In the genomic region with DNA sequence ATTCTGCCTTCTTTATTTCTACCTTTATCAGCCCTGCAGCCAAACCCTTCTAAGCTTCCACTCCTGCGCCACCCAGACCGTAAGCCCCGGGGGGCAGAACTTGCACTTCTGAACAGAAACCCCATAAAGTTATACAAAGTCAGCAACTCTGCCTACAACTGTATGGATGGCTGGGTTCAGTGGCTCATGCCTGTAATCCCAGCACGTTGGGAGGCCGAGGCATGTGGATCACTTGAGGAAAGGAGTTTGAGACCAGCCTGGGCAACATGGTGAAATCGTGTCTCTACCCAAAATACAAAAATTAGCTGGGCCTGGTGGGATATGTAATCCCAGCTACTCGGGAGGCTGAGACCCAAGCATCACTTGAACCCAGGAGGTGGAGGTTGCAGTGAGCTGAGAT, we compare ENCODE assay signal across 8 cellular contexts. TPM values are rescaled to one million over a fixed set of nuclear protein-coding genes. Genes with fewer than 3 reads are reported as not detected.
DNase-seq lines count a peak whose midpoint lies in the region; ATAC-seq and TF ChIP-seq lines count a peak whose summit lies in the region.

No MANE protein-coding gene starts in this region.

- H3K9ac ChIP-seq in rectal smooth muscle tissue (ENCODE audit: low read length): no peak overlapping the region

- H3K4me1 ChIP-seq in CD8-positive, alpha-beta memory T cell (ENCODE audit: insufficient read depth, low read length): peaks cover 79% of the 10 kb centered on the region
- peaks cover 23 to 97% (median 62%) of the 10 kb centered on the region in 3 donors for H3K4me1 ChIP-seq in esophagus squamous epithelium
- H3K4me1 ChIP-seq in rectal smooth muscle tissue (ENCODE audit: control insufficient read depth, insufficient read depth, low read length): peaks cover 35% of the 10 kb centered on the region

- no peak overlapping the region for H3K4me3 ChIP-seq in CD8-positive, alpha-beta memory T cell (ENCODE audit: low read length)
- H3K4me3 ChIP-seq in esophagus squamous epithelium (peak overlapping the region in 1 of 4 donors; percentile 46), rectal smooth muscle tissue (ENCODE audit: low read length) (no peak overlapping the region)

- peaks cover 71 to 95% (median 85%) of the 10 kb centered on the region in 3 donors for H3K4me1 Mint-ChIP-seq in CD8-positive, alpha-beta memory T cell

- intact Hi-C loops in esophagus squamous epithelium (cut with DNase I): no loop called here

- no peak for DNase-seq in CD8-positive, alpha-beta memory T cell
- DNase-seq in RWPE1 (ENCODE audit: low spot score) (no peak), esophagus squamous epithelium (lab: John Stamatoyannopoulos, UW) (no peak), DMS153 treated with DMSO at 0.1 percent for 48 hours (lab: John Stamatoyannopoulos, UW; ENCODE audit: unreplicated experiment) (no peak), retina (no peak)

- no peaks in the 10 kb centered on the region for H3K9me3 ChIP-seq in CD8-positive, alpha-beta memory T cell (ENCODE audit: low read length)
- no peaks in the 10 kb centered on the region for H3K9me3 ChIP-seq in esophagus squamous epithelium

- POLR2A ChIA-PET in CD8-positive, alpha-beta memory T cell (lab: Charles Lee): interaction anchor here (1.2 kb wide), 1 partner anchor 11 kb away, joined by 6 read pairs; the partner anchor contains the start of gene RANBP3
- POLR2A ChIA-PET in RWPE1 (lab: Yijun Ruan, JAX; ENCODE audit: low non-redundant PET): no interaction called here

- H3K9me3 Mint-ChIP-seq in CD8-positive, alpha-beta memory T cell: no peaks in the 10 kb centered on the region

- H3K27ac Mint-ChIP-seq in CD8-positive, alpha-beta memory T cell: peak overlapping the region; percentile 29 to 91 (median 83)

- 24 to 38% methylated on average over 6 to 7 of the region's 7 CpGs for WGBS in esophagus squamous epithelium, 2 donors

- CTCF ChIA-PET in CD8-positive, alpha-beta memory T cell (lab: Charles Lee): interaction anchor here (0.9 to 3.4 kb wide), 16 partner anchors 8 to 163 kb away, joined by 3 to 43 read pairs (median 7); partner anchors contain the start of genes NDUFA11, RANBP3 and VMAC
- CTCF ChIA-PET in RWPE1 (lab: Yijun Ruan, JAX): interaction anchor here (0.5 to 1.8 kb wide), 11 partner anchors 8 to 1556 kb away, joined by 3 to 5 read pairs (median 4); partner anchors contain the start of gene CAPS

- TF ChIP-seq POLR2A in esophagus squamous epithelium (IDR thresholded peaks at IDR 0.05): no peak

- H3K27me3 ChIP-seq in CD8-positive, alpha-beta memory T cell (ENCODE audit: insufficient read depth, low read length, poor library complexity, severe bottlenecking): no peaks in the 10 kb centered on the region
- no peaks in the 10 kb centered on the region for H3K27me3 ChIP-seq in esophagus squamous epithelium
- no peaks in the 10 kb centered on the region for H3K27me3 ChIP-seq in rectal smooth muscle tissue (ENCODE audit: control insufficient read depth, insufficient read depth, low read length)

- ATAC-seq in HG02623 (IDR thresholded peaks at IDR 0.05; ENCODE audit: unreplicated experiment): no peak
- ATAC-seq in GM21447 (IDR thresholded peaks at IDR 0.05; ENCODE audit: unreplicated experiment): no peak

- H3K27ac ChIP-seq in CD8-positive, alpha-beta memory T cell (ENCODE audit: low read depth, low read length): no peak overlapping the region
- peak overlapping the region; percentile 93 for H3K27ac ChIP-seq in RWPE1
- peak overlapping the region; percentile 51 to 75 (median 62) for H3K27ac ChIP-seq in esophagus squamous epithelium
- H3K27ac ChIP-seq in rectal smooth muscle tissue (ENCODE audit: low read depth, low read length): peak overlapping the region; percentile 78

- H3K27me3 Mint-ChIP-seq in CD8-positive, alpha-beta memory T cell: no peaks in the 10 kb centered on the region

- peak overlapping the region in 1 of 7 donors; percentile 80 for H3K4me3 Mint-ChIP-seq in CD8-positive, alpha-beta memory T cell

- H3K36me3 ChIP-seq in CD8-positive, alpha-beta memory T cell (ENCODE audit: insufficient read depth, low read length): peaks cover 3% of the 10 kb centered on the region
- H3K36me3 ChIP-seq in esophagus squamous epithelium (peaks cover 0 to 25% (median 0%) of the 10 kb centered on the region in 3 donors), rectal smooth muscle tissue (ENCODE audit: control insufficient read depth, insufficient read depth, low read length) (peaks cover 2% of the 10 kb centered on the region)

- no peak for TF ChIP-seq CTCF in RWPE1 (conservative IDR thresholded peaks at IDR 0.05; ENCODE audit: low read depth)
- TF ChIP-seq CTCF in esophagus squamous epithelium (IDR thresholded peaks at IDR 0.05): no peak

- peaks cover 0 to 48% (median 1%) of the 10 kb centered on the region in 3 donors for H3K36me3 Mint-ChIP-seq in CD8-positive, alpha-beta memory T cell

RNA-seq across cellular contexts. Expression of gene RANBP3, which starts 10.4 kb away (rescaled TPM):
- 10 to 100 TPM; 94.8 to 97.6 TPM for total RNA-seq in CD8-positive, alpha-beta memory T cell
- polyA plus RNA-seq in CD8-positive, alpha-beta memory T cell: 9.7 TPM
- 10 to 100 TPM; 38.0 to 77.8 (median 39.6) TPM for total RNA-seq in esophagus squamous epithelium

RNA-seq across cellular contexts. Expression of gene CAPS, which starts 53.5 kb away (rescaled TPM):
- total RNA-seq in CD8-positive, alpha-beta memory T cell: 1 to 10 TPM; 5.3 to 7.3 TPM
- polyA plus RNA-seq in CD8-positive, alpha-beta memory T cell: 2.7 TPM
- 10 to 100 TPM in 2 of 4 donors, 1 to 10 TPM in 2; 3.3 to 13.7 (median 7.3) TPM for total RNA-seq in esophagus squamous epithelium
